8 cellular contexts compared by ENCODE assay signal in the genomic region with DNA sequence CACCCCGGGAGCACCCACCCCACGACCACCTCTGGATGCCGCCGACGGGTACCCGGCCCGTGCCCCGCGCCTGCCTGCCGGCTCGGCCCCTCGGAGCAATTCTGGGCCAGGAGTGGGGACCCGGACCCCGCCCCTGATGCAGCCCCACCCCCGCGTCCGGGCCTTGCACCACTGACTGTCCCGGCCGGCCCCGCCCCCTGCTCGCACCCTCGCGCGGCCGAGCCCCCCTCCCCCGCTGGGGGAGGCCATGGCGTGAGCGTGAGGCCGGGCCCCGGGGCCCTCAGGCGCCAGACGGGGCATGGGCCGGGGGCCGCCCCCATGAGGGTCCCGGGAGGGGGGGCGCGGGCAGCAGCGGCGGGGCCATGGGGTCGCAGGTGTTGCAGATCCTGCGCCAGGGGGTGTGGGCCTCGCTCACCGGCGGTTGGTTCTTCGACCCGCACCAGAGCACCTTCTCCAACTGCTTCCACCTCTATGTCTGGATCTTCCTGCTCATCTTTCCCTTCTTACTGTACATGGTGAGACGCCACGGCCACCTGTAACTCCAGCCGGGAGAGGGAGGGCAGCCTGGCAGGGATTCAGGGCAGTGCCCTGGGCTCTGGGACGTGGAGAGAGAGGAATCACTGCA. TPM values are rescaled to one million over a fixed set of nuclear protein-coding genes. Genes with fewer than 3 reads are reported as not detected.
A peak's percentile ranks its signal among the peaks of the same experiment; 100 is the strongest.
DNase-seq lines count a peak whose midpoint lies in the region; ATAC-seq and TF ChIP-seq lines count a peak whose summit lies in the region.

No MANE protein-coding gene starts in this region.

- ATAC-seq in HG03159 (IDR thresholded peaks at IDR 0.05; ENCODE audit: unreplicated experiment) (peak; percentile 6), WTC11 (peak; percentile 0; the same call in 1 of the 2 replicates)

- H3K9me3 Mint-ChIP-seq in WTC11: no peaks in the 10 kb centered on the region

- H3K4me1 Mint-ChIP-seq in WTC11: peaks cover 21% of the 10 kb centered on the region

- peak overlapping the region; percentile 95 for H3K27ac Mint-ChIP-seq in WTC11

- peaks cover 28% of the 10 kb centered on the region for H3K4me1 ChIP-seq in osteoblast (ENCODE audit: insufficient read depth, low read length)

- H3K4me3 ChIP-seq in GM12875 (ENCODE audit: low read depth, low read length): peak overlapping the region; percentile 90
- peak overlapping the region; percentile 80 for H3K4me3 ChIP-seq in fibroblast of mammary gland (ENCODE audit: control insufficient read depth, low read depth, low read length)
- peak overlapping the region; percentile 83 for H3K4me3 ChIP-seq in osteoblast (ENCODE audit: insufficient read depth, low read length)

- POLR2A ChIA-PET in WTC11 (lab: Charles Lee): interaction anchor here (0.9 to 1.3 kb wide), 5 partner anchors 9 to 117 kb away, joined by 5 to 7 read pairs (median 6); partner anchors contain the start of genes MALAT1, RELA and SIPA1

- H3K4me2 ChIP-seq in osteoblast (ENCODE audit: insufficient read depth, low read length): peak overlapping the region; percentile 88

- H3K27me3 ChIP-seq in osteoblast (ENCODE audit: insufficient read depth, low read length): no peaks in the 10 kb centered on the region

- DNase-seq in WTC11 (ENCODE audit: low spot score) (peak; percentile 64), fibroblast of mammary gland (ENCODE audit: low read depth) (no peak), osteoblast (ENCODE audit: insufficient read length, low spot score, missing footprints) (peak; percentile 97), SIG-M5 (lab: John Stamatoyannopoulos, UW) (no peak), NCI-H2107 (lab: John Stamatoyannopoulos, UW) (no peak)

- H3K9me3 ChIP-seq in osteoblast (ENCODE audit: low read depth, low read length): no peaks in the 10 kb centered on the region

- peak overlapping the region; percentile 94 for H3K4me3 Mint-ChIP-seq in WTC11

- peaks cover 41% of the 10 kb centered on the region for H4K20me1 ChIP-seq in osteoblast (ENCODE audit: insufficient read depth, low read length)

- H3K36me3 Mint-ChIP-seq in WTC11: peaks cover 11% of the 10 kb centered on the region

- TF ChIP-seq CTCF in 22Rv1 (IDR thresholded peaks at IDR 0.05): no peak
- no peak for TF ChIP-seq CTCF in GM12875 (IDR thresholded peaks at IDR 0.05; ENCODE audit: borderline replicate concordance, insufficient read depth, low read depth, low read length)
- no peak for TF ChIP-seq CTCF in WTC11 (IDR thresholded peaks at IDR 0.05)
- TF ChIP-seq CTCF in fibroblast of mammary gland (conservative IDR thresholded peaks at IDR 0.05; ENCODE audit: control insufficient read depth, insufficient read depth, low read depth, low read length): no peak
- no peak for TF ChIP-seq CTCF in osteoblast (IDR thresholded peaks at IDR 0.05; ENCODE audit: extremely low read depth, low read depth, low read length)

- H3K79me2 ChIP-seq in osteoblast (ENCODE audit: insufficient read depth, low read length): peaks cover 89% of the 10 kb centered on the region

- H3K36me3 ChIP-seq in osteoblast (ENCODE audit: insufficient read depth, low read length): peaks cover 37% of the 10 kb centered on the region

- H3K27ac ChIP-seq in 22Rv1: peak overlapping the region; percentile 96
- H3K27ac ChIP-seq in osteoblast (ENCODE audit: low read depth, low read length): peak overlapping the region; percentile 63

- no peak overlapping the region for H2AFZ ChIP-seq in osteoblast (ENCODE audit: low read length)

- CTCF ChIA-PET in WTC11 (lab: Charles Lee): interaction anchor here (0.9 to 16.2 kb wide), 12 partner anchors 9 to 499 kb away, joined by 4 to 311 read pairs (median 10); partner anchors contain the start of genes FAM89B, FIBP, KCNK7 and MUS81

- no peaks in the 10 kb centered on the region; the same call in 1 of the 2 replicates for H3K27me3 Mint-ChIP-seq in WTC11 (ENCODE audit: low read depth)

TF ChIP-seq in WTC11, 78 proteins besides CTCF, POLR2A, EP300 and RAD21:
- TF ChIP-seq HMGXB4 (CRISPR knock-in tag; IDR thresholded peaks at IDR 0.05) (peak; percentile 34; the same call in 1 of the 2 replicates), ZNF317 (CRISPR knock-in tag; IDR thresholded peaks at IDR 0.05; ENCODE audit: borderline replicate concordance, low read depth) (no peak), ZSCAN18 (CRISPR knock-in tag; IDR thresholded peaks at IDR 0.05) (no peak)

RNA-seq across cellular contexts. Expression of gene PCNX3, which starts 0.5 kb away (rescaled TPM):
- total RNA-seq in WTC11 (2021) (44.6 to 51.6 TPM (median 45.8 TPM) in 3 replicates), osteoblast (26.5 and 27.9 TPM in 2 replicates)

RNA-seq across cellular contexts. Expression of gene MAP3K11, which starts 2.0 kb away (rescaled TPM):
- total RNA-seq in WTC11 (2021): 46.1 to 56.1 TPM (median 52.8 TPM) in 3 replicates
- total RNA-seq in osteoblast: 19.4 and 21.4 TPM in 2 replicates

RNA-seq across cellular contexts. Expression of gene KCNK7, which starts 20.5 kb away (rescaled TPM):
- total RNA-seq in WTC11 (2021) (1.4 to 2.1 TPM (median 2.0 TPM) in 3 replicates), osteoblast (0.29 TPM in 1 of 2 replicates, not detected in the other)

RNA-seq across cellular contexts. Expression of gene SIPA1, which starts 21.8 kb away (rescaled TPM):
- total RNA-seq in WTC11 (2021) (63.3 to 71.7 TPM (median 65.4 TPM) in 3 replicates), osteoblast (12.7 and 15.2 TPM in 2 replicates)

RNA-seq across cellular contexts. Expression of gene EHBP1L1, which starts 40.2 kb away (rescaled TPM):
- total RNA-seq in WTC11 (2021) (11.8 to 13.7 TPM (median 12.6 TPM) in 3 replicates), osteoblast (43.9 and 58.6 TPM in 2 replicates)

Comparison
In these comparisons a context has a peak if more than half of its experiments do, and no peak if none do; other contexts are left out.
1. DNase-seq: peak in WTC11 (single experiment) and osteoblast (single experiment); none in fibroblast of mammary gland (single experiment), SIG-M5 (single experiment) and NCI-H2107 (single experiment).
2. Peak in every context shown above with its lines, with median percentiles within 50 percentile points of each other: H3K4me3 ChIP-seq.